ENCODE assay signal across 18 cellular contexts in genomic region chr11:100735949-100736675, GRCh38. TPM values are rescaled to one million over a fixed set of nuclear protein-coding genes. Genes with fewer than 3 reads are reported as not detected.
A peak's percentile ranks its signal among the peaks of the same experiment; 100 is the strongest.
DNase-seq lines count a peak whose midpoint lies in the region; ATAC-seq, FAIRE-seq and TF ChIP-seq lines count a peak whose summit lies in the region.
"Had no signal": no experiment of that assay in that cellular context is flagged by ENCODE, and none has a peak within 500 bp of the region (broad histone marks: within the 10 kb centered on the region; RNA-seq: fewer than 3 reads in every experiment).

No MANE protein-coding gene starts in this region.

- H3K4me3 ChIP-seq in fibroblast of pulmonary artery (replicated peaks; ENCODE audit: low read depth, low read length), result no peak overlapping the region

- DNase-seq in H4 (ENCODE audit: low spot score), result peak; percentile 16
- peak; percentile 44 for DNase-seq in RCC 7860 (ENCODE audit: low spot score)
- DNase-seq in fibroblast of pulmonary artery (ENCODE audit: low read depth), result peak; percentile 62
- peak; percentile 80 for DNase-seq in renal cortical epithelial cell (ENCODE audit: low read depth)
- DNase-seq in posterior vena cava (ENCODE audit: low spot score), result no peak
- DNase-seq: activated CD8-positive, alpha-beta T cell treated with anti-CD3 and anti-CD28 coated beads for 36 hours; activated naive CD8-positive, alpha-beta T cell treated with anti-CD3 and anti-CD28 coated beads for 36 hours; activated T-cell treated with anti-CD3 and anti-CD28 coated beads, Interleukin-2, amount 50 U/mL, for 72 hours; central memory CD4-positive, alpha-beta T cell; effector memory CD8-positive, alpha-beta T cell; foreskin keratinocyte; HCEC 1CT; MV-4-11; NCI-H2081 treated with DMSO at 0.1 percent for 48 hours; NCI-H526 treated with DMSO at 0.1 percent for 48 hours; stimulated activated CD4-positive, alpha-beta T cell treated with anti-CD3 and anti-CD28 coated beads, Interleukin-12 subunit alpha, Interleukin-12 subunit beta, amount 100 ng/mL, for 4 hours had no signal

- no peak for TF ChIP-seq CTCF in fibroblast of pulmonary artery (IDR thresholded peaks at IDR 0.05; ENCODE audit: low read length, missing control alignments)

- no peak for FAIRE-seq in RCC 7860 (lab: Jason Lieb, UNC)

- ATAC-seq in GM21390 (IDR thresholded peaks at IDR 0.05; ENCODE audit: unreplicated experiment) (no peak), GM18870 (IDR thresholded peaks at IDR 0.05; ENCODE audit: unreplicated experiment) (no peak)
- ATAC-seq: activated CD8-positive, alpha-beta T cell treated with anti-CD3 and anti-CD28 coated beads for 36 hours; activated T-cell treated with anti-CD3 and anti-CD28 coated beads, Interleukin-2, amount 50 U/mL, for 72 hours; effector memory CD8-positive, alpha-beta T cell; foreskin keratinocyte had no signal

- intact Hi-C loops in posterior vena cava (cut with DNase I), result no loop called here

RNA-seq across cellular contexts. Expression of gene ARHGAP42, which starts 49.0 kb away (rescaled TPM):
- 4.3 and 8.3 TPM in 2 replicates for total RNA-seq in H4 (2014; rRNA removed; shearing (Covaris generic))
- total RNA-seq in renal cortical epithelial cell (15.8 and 24.5 TPM in 2 replicates), posterior vena cava (10 to 100 TPM; 14.9 to 20.0 TPM)
